Comparison of ENCODE assay signal across 19 cellular contexts in the genomic region with DNA sequence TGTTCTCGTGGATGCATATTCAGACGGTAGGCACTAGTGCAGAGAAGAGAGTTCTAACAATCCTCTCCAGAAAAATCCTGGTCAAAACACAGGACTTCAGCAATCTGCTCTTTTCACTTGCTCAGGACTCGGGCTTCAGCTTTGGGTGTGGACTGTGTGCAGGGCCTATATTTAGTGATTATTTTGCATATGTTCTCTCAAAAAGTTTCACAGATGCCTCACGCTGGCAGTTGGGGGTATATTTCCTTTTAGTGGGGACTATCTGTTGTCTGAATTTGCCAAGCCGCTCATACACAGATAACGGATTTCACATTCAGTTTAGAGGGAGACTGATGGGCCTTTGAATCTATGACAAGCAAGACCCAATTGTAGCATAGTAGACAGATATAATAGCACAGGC.
"Had no signal": no experiment of that assay in that cellular context is flagged by ENCODE, and none has a peak within 500 bp of the region (broad histone marks: within the 10 kb centered on the region; RNA-seq: fewer than 3 reads in every experiment).

No MANE protein-coding gene starts in this region.

- H3K9me3 Mint-ChIP-seq: activated CD4-positive, alpha-beta memory T cell treated with anti-CD3 and anti-CD28 coated beads, Interleukin-2, amount 10 ng/mL, durations not matched to agents 7 days and 5 days; activated naive CD8-positive, alpha-beta T cell treated with anti-CD3 and anti-CD28 coated beads for 36 hours; neural crest cell had no signal

- H3K4me3 Mint-ChIP-seq: activated CD4-positive, alpha-beta memory T cell treated with anti-CD3 and anti-CD28 coated beads, Interleukin-2, amount 10 ng/mL, durations not matched to agents 7 days and 5 days; activated CD8-positive, alpha-beta memory T cell treated with anti-CD3 and anti-CD28 coated beads, Interleukin-2, amount 10 ng/mL, durations not matched to agents 7 days and 5 days; activated naive CD8-positive, alpha-beta T cell treated with anti-CD3 and anti-CD28 coated beads for 36 hours; activated T-helper 17 cell treated with anti-CD3 and anti-CD28 coated beads, Interleukin-2, amount 50 U/mL, for 72 hours; neural crest cell had no signal

- H3K4me1 Mint-ChIP-seq: activated CD4-positive, alpha-beta memory T cell treated with anti-CD3 and anti-CD28 coated beads, Interleukin-2, amount 10 ng/mL, durations not matched to agents 7 days and 5 days; activated CD8-positive, alpha-beta memory T cell treated with anti-CD3 and anti-CD28 coated beads, Interleukin-2, amount 10 ng/mL, durations not matched to agents 7 days and 5 days; activated naive CD8-positive, alpha-beta T cell treated with anti-CD3 and anti-CD28 coated beads for 36 hours; activated T-helper 17 cell treated with anti-CD3 and anti-CD28 coated beads, Interleukin-2, amount 50 U/mL, for 72 hours had no signal

- H3K27ac Mint-ChIP-seq: activated CD4-positive, alpha-beta memory T cell treated with anti-CD3 and anti-CD28 coated beads, Interleukin-2, amount 10 ng/mL, durations not matched to agents 7 days and 5 days; activated CD8-positive, alpha-beta memory T cell treated with anti-CD3 and anti-CD28 coated beads, Interleukin-2, amount 10 ng/mL, durations not matched to agents 7 days and 5 days; activated naive CD8-positive, alpha-beta T cell treated with anti-CD3 and anti-CD28 coated beads for 36 hours; activated T-helper 17 cell treated with anti-CD3 and anti-CD28 coated beads, Interleukin-2, amount 50 U/mL, for 72 hours had no signal

- DNase-seq: activated CD4-positive, alpha-beta memory T cell treated with anti-CD3 and anti-CD28 coated beads, Interleukin-2, amount 10 ng/mL, durations not matched to agents 7 days and 5 days; activated CD4-positive, alpha-beta T cell treated with anti-CD3 and anti-CD28 coated beads for 48 hours; activated CD4-positive, CD25-positive, alpha-beta regulatory T cell; activated CD8-positive, alpha-beta memory T cell treated with anti-CD3 and anti-CD28 coated beads, Interleukin-2, amount 10 ng/mL, durations not matched to agents 7 days and 5 days; activated naive CD4-positive, alpha-beta T cell; activated naive CD8-positive, alpha-beta T cell treated with anti-CD3 and anti-CD28 coated beads for 36 hours; amniotic stem cell; effector CD4-positive, alpha-beta T cell; gastrocnemius medialis; heart left ventricle; left ventricle myocardium inferior; mammary epithelial cell; retina; stimulated activated CD8-positive, alpha-beta memory T cell treated with anti-CD3 and anti-CD28 coated beads, Interleukin-4, amount 100 ng/mL, for 48 hours; stimulated activated naive CD4-positive, alpha-beta T cell treated with Interleukin-2 at 50 U/mL for 16 hours; thyroid gland had no signal

- H3K27me3 Mint-ChIP-seq: activated CD4-positive, alpha-beta memory T cell treated with anti-CD3 and anti-CD28 coated beads, Interleukin-2, amount 10 ng/mL, durations not matched to agents 7 days and 5 days; activated CD8-positive, alpha-beta memory T cell treated with anti-CD3 and anti-CD28 coated beads, Interleukin-2, amount 10 ng/mL, durations not matched to agents 7 days and 5 days; activated naive CD8-positive, alpha-beta T cell treated with anti-CD3 and anti-CD28 coated beads for 36 hours; activated T-helper 17 cell treated with anti-CD3 and anti-CD28 coated beads, Interleukin-2, amount 50 U/mL, for 72 hours had no signal

- H3K9me3 ChIP-seq: gastrocnemius medialis, heart left ventricle, left ventricle myocardium inferior, thyroid gland had no signal

- H3K36me3 ChIP-seq: gastrocnemius medialis, heart left ventricle, left ventricle myocardium inferior, thyroid gland had no signal

- H3K36me3 Mint-ChIP-seq: activated CD8-positive, alpha-beta memory T cell treated with anti-CD3 and anti-CD28 coated beads, Interleukin-2, amount 10 ng/mL, durations not matched to agents 7 days and 5 days had no signal

- H3K27me3 ChIP-seq: gastrocnemius medialis, heart left ventricle, thyroid gland had no signal

- H3K4me1 ChIP-seq: gastrocnemius medialis, heart left ventricle, thyroid gland had no signal

- ATAC-seq: activated CD8-positive, alpha-beta memory T cell treated with anti-CD3 and anti-CD28 coated beads, Interleukin-2, amount 10 ng/mL, durations not matched to agents 7 days and 5 days; activated T-helper 17 cell treated with anti-CD3 and anti-CD28 coated beads, Interleukin-2, amount 50 U/mL, for 72 hours; esophagus mucosa; gastrocnemius medialis; heart left ventricle had no signal

- H3K27ac ChIP-seq: gastrocnemius medialis, heart left ventricle, left ventricle myocardium inferior, thyroid gland had no signal

- H3K4me3 ChIP-seq: gastrocnemius medialis, heart left ventricle, left ventricle myocardium inferior, thyroid gland had no signal
